9 cellular contexts compared by ENCODE assay signal in the genomic region with DNA sequence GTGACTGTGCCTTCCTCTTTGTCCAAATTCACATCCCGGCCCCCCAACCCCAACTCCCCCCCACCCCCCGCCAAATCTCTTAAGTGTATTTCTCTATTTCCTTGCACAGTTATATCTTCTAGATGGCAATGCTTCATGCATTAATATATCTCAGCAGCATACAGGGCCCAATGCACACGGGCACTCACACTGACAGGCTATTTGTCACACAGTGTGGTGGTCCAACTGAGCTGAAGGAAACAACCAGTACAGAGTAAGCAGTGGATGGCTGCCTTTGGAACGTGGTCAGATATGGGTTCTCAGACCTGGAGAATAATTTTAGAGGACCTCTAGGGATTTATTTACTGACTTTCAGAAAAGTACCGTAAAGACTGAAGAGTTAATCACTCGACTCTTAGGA. TPM values are rescaled to one million over a fixed set of nuclear protein-coding genes. Genes with fewer than 3 reads are reported as not detected.
DNase-seq lines count a peak whose midpoint lies in the region; ATAC-seq and TF ChIP-seq lines count a peak whose summit lies in the region.
"Had no signal": no experiment of that assay in that cellular context is flagged by ENCODE, and none has a peak within 500 bp of the region (broad histone marks: within the 10 kb centered on the region; RNA-seq: fewer than 3 reads in every experiment).

No MANE protein-coding gene starts in this region.

- peaks cover 5% of the 10 kb centered on the region for H3K4me1 ChIP-seq in Panc1 (ENCODE audit: control insufficient read depth, insufficient read depth, low read length)
- peaks cover 10 to 22% of the 10 kb centered on the region in 2 donors for H3K4me1 ChIP-seq in gastrocnemius medialis

- BruUV-seq in Panc1 (replicated peaks; lab: Mats Ljungman, UMichigan): no TSS peak

- in situ Hi-C loops in Panc1 (cut with HindIII; ENCODE audit: low pct_unique_long_range_greater_than_20kb, low sequenced_read_pairs): no loop called here
- in situ Hi-C loops in gastrocnemius medialis (cut with MboI; ENCODE audit: low sequenced_read_pairs in 4 of 4): loop anchor here in 3 of 4 donors (25.0 kb wide), 3 partner anchors 442 to 517 kb away; a partner anchor contains a TSS

- TF ChIP-seq CTCF in Panc1 (IDR thresholded peaks at IDR 0.05) (no peak), gastrocnemius medialis (IDR thresholded peaks at IDR 0.05 in 4 of 5, conservative IDR thresholded peaks at IDR 0.05 in 1 of 5) (no peak)

- H3K4me3 ChIP-seq in Panc1 (ENCODE audit: low read depth in 2 of 2, low read length in 2 of 2) (peak overlapping the region; percentile 91 to 92), gastrocnemius medialis (peak overlapping the region; percentile 74 to 97 (median 87))

- TF ChIP-seq POLR2A in gastrocnemius medialis (IDR thresholded peaks at IDR 0.05): no peak

- POLR2A ChIA-PET in Panc1 (lab: Charles Lee): no interaction called here

- H3K27me3 ChIP-seq in Panc1 (ENCODE audit: control insufficient read depth, insufficient read depth, low read length) (no peaks in the 10 kb centered on the region), gastrocnemius medialis (no peaks in the 10 kb centered on the region)

- intact Hi-C loops in Panc1 (cut with micrococcal nuclease; ENCODE audit: unreplicated experiment) (no loop called here), gastrocnemius medialis (cut with DNase I; ENCODE audit: low total_unique reads) (loop anchor here (5.0 to 10.0 kb wide), 3 partner anchors 457 to 531 kb away; a partner anchor contains a TSS)

- CTCF ChIA-PET in Panc1 (lab: Charles Lee): no interaction called here

- DNase-seq in Panc1 (ENCODE audit: low read depth, low spot score): no peak
- peak; percentile 8 for DNase-seq in fibroblast of peridontal ligament (ENCODE audit: extremely low read depth)
- DNase-seq in gastrocnemius medialis: no peak
- no peak for DNase-seq in KG1 (lab: John Stamatoyannopoulos, UW)
- DNase-seq in NCI-H774 (lab: John Stamatoyannopoulos, UW): no peak

- peaks cover 2% of the 10 kb centered on the region for H3K36me3 ChIP-seq in Panc1 (ENCODE audit: control insufficient read depth, insufficient read depth, low read length)
- peaks cover 0 to 10% of the 10 kb centered on the region in 2 donors for H3K36me3 ChIP-seq in gastrocnemius medialis

- H3K27ac ChIP-seq in Panc1 (ENCODE audit: low read length) (peak overlapping the region; percentile 87), gastrocnemius medialis (peak overlapping the region; percentile 72 to 86 (median 82))

- ATAC-seq in GM18502 (IDR thresholded peaks at IDR 0.05; ENCODE audit: poor library complexity, unreplicated experiment) (peak; percentile 5), Panc1 (peak; percentile 48; the same call in 1 of the 2 replicates), gastrocnemius medialis (no peak), GM19452 (IDR thresholded peaks at IDR 0.05; ENCODE audit: unreplicated experiment) (no peak), HG02571 (IDR thresholded peaks at IDR 0.05; ENCODE audit: unreplicated experiment) (no peak)

- H3K9me3 ChIP-seq in Panc1 (ENCODE audit: control insufficient read depth, insufficient read depth, low read depth, low read length) (peaks cover 3% of the 10 kb centered on the region; the same call in 1 of the 2 replicates), gastrocnemius medialis (no peaks in the 10 kb centered on the region)

RNA-seq across cellular contexts. Expression of a gene that starts 0.7 kb away (rescaled TPM):
- total RNA-seq in Panc1 (2021; ENCODE audit: unreplicated experiment): 24.1 TPM
- polyA plus RNA-seq in Panc1 (2012; ENCODE audit: insufficient read length): 13.0 TPM
- total RNA-seq in gastrocnemius medialis: 10 to 100 TPM; 14.8 to 22.3 (median 20.3) TPM

RNA-seq across cellular contexts. Expression of a gene that starts 34.5 kb away (rescaled TPM):
- not detected for total RNA-seq in Panc1 (2021; ENCODE audit: unreplicated experiment)
- polyA plus RNA-seq in Panc1 (2012; ENCODE audit: insufficient read length): not detected
- total RNA-seq in gastrocnemius medialis: not detected
- total RNA-seq: neural crest cell had no signal

Comparison
In these comparisons a context has a peak if more than half of its experiments do, and no peak if none do; other contexts are left out.
1. ATAC-seq: peak in GM18502 (single experiment) and Panc1 (single experiment); none in gastrocnemius medialis (0 of 2), GM19452 (single experiment) and HG02571 (single experiment).